10 cellular contexts compared by ENCODE assay signal in the genomic region with DNA sequence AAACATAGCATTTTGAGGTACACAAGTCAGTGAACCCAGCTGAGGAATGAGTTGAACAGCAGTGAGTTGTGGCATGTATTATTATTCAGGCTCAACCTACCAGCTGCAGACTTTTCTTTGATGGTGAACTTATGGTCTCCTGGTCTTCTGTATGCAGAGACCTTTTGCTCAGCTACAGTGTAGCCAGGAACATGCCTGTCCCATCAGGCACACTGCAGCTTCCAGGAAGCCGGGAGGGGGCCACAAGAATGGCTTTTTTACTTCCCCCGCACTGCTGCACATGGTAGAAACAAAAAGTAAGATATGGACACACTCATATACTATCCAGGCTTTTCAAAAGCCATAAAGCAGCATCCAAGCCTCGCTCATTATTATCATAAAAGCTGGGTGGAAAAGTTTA.
DNase-seq lines count a peak whose midpoint lies in the region; ATAC-seq and TF ChIP-seq lines count a peak whose summit lies in the region.
"Had no signal": no experiment of that assay in that cellular context is flagged by ENCODE, and none has a peak within 500 bp of the region (broad histone marks: within the 10 kb centered on the region; RNA-seq: fewer than 3 reads in every experiment).

No MANE protein-coding gene starts in this region.

- DNase-seq in cardiac muscle cell (ENCODE audit: low read depth in 1 of 2, low spot score in 1 of 2) = no peak
- DNase-seq in left ventricle myocardium superior = no peak
- DNase-seq in naive thymus-derived CD4-positive, alpha-beta T cell = no peak
- DNase-seq in ureter (ENCODE audit: low spot score) = peak; percentile 37
- no peak for DNase-seq in NCI-H748 treated with DMSO at 0.1 percent for 48 hours (lab: John Stamatoyannopoulos, UW)
- DNase-seq: NCI-H1092 had no signal

- peak overlapping the region in 1 of 5 experiments; percentile 61 for H3K4me3 Mint-ChIP-seq in brain
- H3K4me3 Mint-ChIP-seq in naive thymus-derived CD4-positive, alpha-beta T cell = peak overlapping the region; percentile 59 to 86 (median 76)

- peaks cover 68% of the 10 kb centered on the region for H3K4me1 Mint-ChIP-seq in brain
- peaks cover 8 to 49% (median 29%) of the 10 kb centered on the region in 7 donors for H3K4me1 Mint-ChIP-seq in naive thymus-derived CD4-positive, alpha-beta T cell

- intact Hi-C loops in left ventricle myocardium superior (cut with micrococcal nuclease) = no loop called here
- intact Hi-C loops in naive thymus-derived CD4-positive, alpha-beta T cell (cut with micrococcal nuclease) = loop anchor here (1.0 to 5.0 kb wide), 3 partner anchors 10 to 293 kb away; a partner anchor contains a TSS

- TF ChIP-seq CTCF in cardiac muscle cell (IDR thresholded peaks at IDR 0.05; ENCODE audit: low read depth, low read length) (no peak), brain (conservative IDR thresholded peaks at IDR 0.05) (no peak)

- CTCF ChIA-PET in naive thymus-derived CD4-positive, alpha-beta T cell (lab: Charles Lee) = interaction anchor here (0.6 kb wide), 1 partner anchor 114 kb away, joined by 3 read pairs; no protein-coding TSS in a partner anchor

- ATAC-seq in left ventricle myocardium superior = no peak
- ATAC-seq in naive thymus-derived CD4-positive, alpha-beta T cell = no peak
- ATAC-seq in GM19351 (IDR thresholded peaks at IDR 0.05; ENCODE audit: unreplicated experiment) = no peak
- no peak for ATAC-seq in GM21825 (IDR thresholded peaks at IDR 0.05; ENCODE audit: unreplicated experiment)

- no peaks in the 10 kb centered on the region for H3K36me3 Mint-ChIP-seq in brain
- peaks cover 0 to 3% (median 0%) of the 10 kb centered on the region in 5 donors for H3K36me3 Mint-ChIP-seq in naive thymus-derived CD4-positive, alpha-beta T cell
- H3K36me3 Mint-ChIP-seq: CD4-positive, CD25-positive, alpha-beta regulatory T cell had no signal

- H3K27ac ChIP-seq in cardiac muscle cell = peak overlapping the region; percentile 34
- no peak overlapping the region for H3K27ac ChIP-seq in naive thymus-derived CD4-positive, alpha-beta T cell (ENCODE audit: low read depth, low read length)

- peak overlapping the region; percentile 43 to 99 (median 76) for H3K27ac Mint-ChIP-seq in brain
- H3K27ac Mint-ChIP-seq in naive thymus-derived CD4-positive, alpha-beta T cell = peak overlapping the region in 8 of 9 donors; percentile 58 to 81 (median 70)

- H3K9me3 Mint-ChIP-seq in brain = no peaks in the 10 kb centered on the region
- H3K9me3 Mint-ChIP-seq in naive thymus-derived CD4-positive, alpha-beta T cell = no peaks in the 10 kb centered on the region

- POLR2A ChIA-PET in naive thymus-derived CD4-positive, alpha-beta T cell (lab: Charles Lee) = interaction anchor here (0.6 kb wide), 2 partner anchors 378 to 409 kb away, joined by 3 to 4 read pairs; no protein-coding TSS in a partner anchor

- H3K36me3 ChIP-seq in cardiac muscle cell = no peaks in the 10 kb centered on the region
- no peaks in the 10 kb centered on the region for H3K36me3 ChIP-seq in naive thymus-derived CD4-positive, alpha-beta T cell (ENCODE audit: control insufficient read depth in 2 of 3, insufficient read depth in 3 of 3, low read length in 3 of 3)

- no peaks in the 10 kb centered on the region for H3K27me3 Mint-ChIP-seq in brain
- H3K27me3 Mint-ChIP-seq in naive thymus-derived CD4-positive, alpha-beta T cell = no peaks in the 10 kb centered on the region

- peaks cover 29% of the 10 kb centered on the region for H3K4me1 ChIP-seq in cardiac muscle cell (ENCODE audit: low read depth)
- peaks cover 0 to 21% of the 10 kb centered on the region in 2 donors for H3K4me1 ChIP-seq in naive thymus-derived CD4-positive, alpha-beta T cell (ENCODE audit: control insufficient read depth in 2 of 2, insufficient read depth in 2 of 2, low read length in 2 of 2)

- H3K9me3 ChIP-seq in cardiac muscle cell (ENCODE audit: low read depth) = no peaks in the 10 kb centered on the region
- no peaks in the 10 kb centered on the region for H3K9me3 ChIP-seq in naive thymus-derived CD4-positive, alpha-beta T cell (ENCODE audit: control insufficient read depth in 2 of 3, low read length in 3 of 3)

- H3K4me3 ChIP-seq in cardiac muscle cell = no peak overlapping the region
- peak overlapping the region; percentile 24 for H3K4me3 ChIP-seq in naive thymus-derived CD4-positive, alpha-beta T cell (ENCODE audit: low read length)

- H3K27me3 ChIP-seq in cardiac muscle cell = no peaks in the 10 kb centered on the region
- H3K27me3 ChIP-seq in naive thymus-derived CD4-positive, alpha-beta T cell (ENCODE audit: control insufficient read depth in 2 of 2, insufficient read depth in 2 of 2, low read length in 2 of 2) = no peaks in the 10 kb centered on the region
